Comparison of ENCODE assay signal across 8 cellular contexts in the genomic region with DNA sequence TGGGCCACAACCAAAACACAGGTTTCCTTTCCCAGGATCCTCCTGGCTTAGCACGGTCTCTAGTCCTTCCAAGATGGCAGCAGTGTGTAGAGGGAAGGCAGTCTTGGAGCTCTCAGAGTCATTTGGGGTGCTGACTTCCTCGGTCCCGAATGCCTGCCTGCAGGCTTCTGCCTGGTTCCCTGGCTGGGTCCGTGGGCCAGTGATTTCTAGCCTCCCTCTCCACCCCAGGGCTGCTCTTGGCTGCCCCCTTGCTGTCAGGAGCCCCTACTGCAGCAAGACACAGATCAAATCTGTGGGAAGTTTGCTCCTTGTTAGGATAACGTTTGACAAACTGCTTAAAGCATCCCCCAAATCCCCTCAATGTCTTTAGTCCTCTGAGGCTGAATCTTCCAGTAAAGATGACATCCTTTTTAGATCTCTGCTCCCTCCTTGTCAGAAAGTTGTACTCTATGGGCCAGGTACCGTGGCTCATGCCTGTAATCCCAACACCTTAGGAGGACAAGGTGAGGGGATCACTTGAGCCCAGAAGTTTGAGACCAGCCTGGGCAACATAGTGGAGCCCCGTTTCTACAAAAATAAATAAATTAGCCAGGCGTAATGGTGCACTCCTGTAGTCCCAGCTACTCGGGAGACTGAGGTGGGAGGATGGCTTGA.
DNase-seq lines count a peak whose midpoint lies in the region; ATAC-seq and TF ChIP-seq lines count a peak whose summit lies in the region.

No MANE protein-coding gene starts in this region.

- ATAC-seq in stimulated activated memory B cell treated with anti-CD40 and anti-IgM and Interleukin-4, amounts not matched to agents 10 μg/mL and 1 μg/mL and 100 μg/mL, for 72 hours: peak; percentile 71
- ATAC-seq in HG02970 (IDR thresholded peaks at IDR 0.05; ENCODE audit: low FRiP score, unreplicated experiment) (no peak), GM21529 (IDR thresholded peaks at IDR 0.05; ENCODE audit: unreplicated experiment) (no peak)

- no peak overlapping the region for H3K27ac Mint-ChIP-seq in stimulated activated memory B cell treated with anti-CD40 and anti-IgM and Interleukin-4, amounts not matched to agents 10 μg/mL and 1 μg/mL and 100 μg/mL, for 72 hours

- DNase-seq in D341Med (ENCODE audit: low spot score) (peak; percentile 81), HuH-7.5 (ENCODE audit: low spot score) (peak; percentile 51), coronary artery (ENCODE audit: low spot score) (peak; percentile 22), mesenteric fat pad (ENCODE audit: low spot score) (peak; percentile 55)
- DNase-seq in activated CD4-positive, CD25-positive, alpha-beta regulatory T cell (lab: John Stamatoyannopoulos, UW): peak; percentile 10 to 26 (median 11)

- H3K9me3 Mint-ChIP-seq in stimulated activated memory B cell treated with anti-CD40 and anti-IgM and Interleukin-4, amounts not matched to agents 10 μg/mL and 1 μg/mL and 100 μg/mL, for 72 hours: peaks cover 3% of the 10 kb centered on the region

- peaks cover under 1% of the 10 kb centered on the region for H3K27me3 Mint-ChIP-seq in stimulated activated memory B cell treated with anti-CD40 and anti-IgM and Interleukin-4, amounts not matched to agents 10 μg/mL and 1 μg/mL and 100 μg/mL, for 72 hours

- no peak for TF ChIP-seq CTCF in coronary artery (IDR thresholded peaks at IDR 0.05)

- H3K4me3 Mint-ChIP-seq in stimulated activated memory B cell treated with anti-CD40 and anti-IgM and Interleukin-4, amounts not matched to agents 10 μg/mL and 1 μg/mL and 100 μg/mL, for 72 hours: peak overlapping the region; percentile 32

- no peak overlapping the region for H3K4me3 ChIP-seq in coronary artery

- peaks cover 23% of the 10 kb centered on the region for H3K4me1 Mint-ChIP-seq in stimulated activated memory B cell treated with anti-CD40 and anti-IgM and Interleukin-4, amounts not matched to agents 10 μg/mL and 1 μg/mL and 100 μg/mL, for 72 hours

- H3K27ac ChIP-seq in coronary artery: no peak overlapping the region

- peaks cover under 1% of the 10 kb centered on the region for H3K36me3 Mint-ChIP-seq in stimulated activated memory B cell treated with anti-CD40 and anti-IgM and Interleukin-4, amounts not matched to agents 10 μg/mL and 1 μg/mL and 100 μg/mL, for 72 hours

Comparison
In these comparisons a context has a peak if more than half of its experiments do, and no peak if none do; other contexts are left out.
1. DNase-seq: peak in every context shown above with its lines; median percentile 81 in D341Med; 55 in mesenteric fat pad; 51 in HuH-7.5; 22 in coronary artery; 11 in activated CD4-positive, CD25-positive, alpha-beta regulatory T cell.